ENCODE assay signal across 10 cellular contexts in the genomic region with DNA sequence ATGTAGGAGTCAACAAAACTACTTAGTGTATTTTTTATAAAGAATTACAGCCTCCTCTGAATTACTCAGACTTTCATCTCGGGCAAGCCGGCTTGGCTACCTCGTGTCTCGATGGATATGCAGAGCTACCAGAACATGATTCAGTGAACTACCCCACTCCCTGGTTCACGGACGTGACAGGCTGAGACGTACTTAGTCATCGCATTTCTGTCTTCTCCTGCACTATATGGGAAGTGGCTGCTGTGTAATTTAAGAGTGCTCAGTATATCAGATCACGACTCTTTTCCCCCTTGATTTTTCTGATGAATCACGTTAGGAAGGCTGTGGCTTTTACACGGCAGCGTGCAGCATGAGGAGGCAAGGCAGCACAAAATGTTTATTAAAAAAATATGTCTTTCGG.
A peak's percentile ranks its signal among the peaks of the same experiment; 100 is the strongest.
DNase-seq lines count a peak whose midpoint lies in the region; ATAC-seq, FAIRE-seq and TF ChIP-seq lines count a peak whose summit lies in the region.
"Had no signal": no experiment of that assay in that cellular context is flagged by ENCODE, and none has a peak within 500 bp of the region (broad histone marks: within the 10 kb centered on the region; RNA-seq: fewer than 3 reads in every experiment).

No MANE protein-coding gene starts in this region.

- POLR2A ChIA-PET in BJ (lab: Charles Lee) = no interaction called here

- H2AFZ ChIP-seq in astrocyte (ENCODE audit: low read depth, low read length) = no peak overlapping the region

- no peaks in the 10 kb centered on the region for H3K79me2 ChIP-seq in astrocyte (ENCODE audit: insufficient read depth, low read length)

- no peak overlapping the region for H3K4me3 Mint-ChIP-seq in astrocyte (ENCODE audit: unreplicated experiment)

- DNase-seq in BJ (ENCODE audit: low read depth) (peak; percentile 91), SK-N-DZ (ENCODE audit: low spot score) (peak; percentile 34), astrocyte (ENCODE audit: low read depth) (peak; percentile 99), retinal pigment epithelial cell (ENCODE audit: low read depth) (peak; percentile 81), NCI-H1048 (lab: John Stamatoyannopoulos, UW) (no peak), NAMALWA (ENCODE audit: low spot score) (no peak)
- DNase-seq: heart left ventricle, NCI-H2107 had no signal

- H3K36me3 Mint-ChIP-seq in astrocyte (ENCODE audit: low read depth, unreplicated experiment) = no peaks in the 10 kb centered on the region

- peak overlapping the region; percentile 87 for H3K27ac ChIP-seq in astrocyte (ENCODE audit: low read depth, low read length)

- H3K4me1 ChIP-seq in astrocyte (ENCODE audit: insufficient read depth, low read length) = peaks cover 25% of the 10 kb centered on the region

- peak overlapping the region; percentile 75 for H3K4me2 ChIP-seq in astrocyte (ENCODE audit: low read length)

- H4K20me1 ChIP-seq in astrocyte (ENCODE audit: insufficient read depth, low read length) = no peaks in the 10 kb centered on the region

- H3K27me3 Mint-ChIP-seq in astrocyte (ENCODE audit: low read depth, unreplicated experiment) = no peaks in the 10 kb centered on the region

- H3K27me3 ChIP-seq in BJ (ENCODE audit: control insufficient read depth, insufficient read depth, low read length) (no peaks in the 10 kb centered on the region), astrocyte (ENCODE audit: insufficient read depth, low read length) (no peaks in the 10 kb centered on the region)

- H3K27ac Mint-ChIP-seq in astrocyte (ENCODE audit: unreplicated experiment) = peak overlapping the region; percentile 97

- peaks cover 37% of the 10 kb centered on the region for H3K4me1 Mint-ChIP-seq in astrocyte (ENCODE audit: low read depth, unreplicated experiment)

- ATAC-seq in GM21526 (IDR thresholded peaks at IDR 0.05; ENCODE audit: low FRiP score, unreplicated experiment) = no peak
- ATAC-seq in GM21825 (IDR thresholded peaks at IDR 0.05; ENCODE audit: unreplicated experiment) = no peak

- no peaks in the 10 kb centered on the region for H3K9me3 ChIP-seq in astrocyte (ENCODE audit: insufficient read depth, low read depth, low read length)
- H3K9me3 ChIP-seq: heart left ventricle had no signal

- CTCF ChIA-PET in BJ (lab: Yijun Ruan, JAX) = no interaction called here

- H3K9ac ChIP-seq in astrocyte (ENCODE audit: low read length) = peak overlapping the region; percentile 75

- peaks cover 5% of the 10 kb centered on the region for H3K9me3 Mint-ChIP-seq in astrocyte (ENCODE audit: unreplicated experiment)

- H3K4me3 ChIP-seq in BJ (ENCODE audit: low read depth, low read length) (no peak overlapping the region), astrocyte (ENCODE audit: insufficient read depth, low read depth, low read length) (no peak overlapping the region), retinal pigment epithelial cell (ENCODE audit: low read length) (no peak overlapping the region)

- FAIRE-seq in astrocyte (lab: Jason Lieb, UNC) = peak; percentile 85

- TF ChIP-seq CTCF in BJ (IDR thresholded peaks at IDR 0.05; ENCODE audit: insufficient read depth, low read depth, low read length) (no peak), astrocyte (IDR thresholded peaks at IDR 0.05; ENCODE audit: insufficient read depth, low read depth, low read length) (no peak), retinal pigment epithelial cell (conservative IDR thresholded peaks at IDR 0.05; ENCODE audit: low read depth, low read length) (no peak)

- H3K36me3 ChIP-seq in BJ (ENCODE audit: control insufficient read depth, insufficient read depth, low read length) = no peaks in the 10 kb centered on the region
- H3K36me3 ChIP-seq in astrocyte (ENCODE audit: insufficient read depth, low read length) = no peaks in the 10 kb centered on the region
- H3K36me3 ChIP-seq: heart left ventricle had no signal

Comparison
In these comparisons a context has a peak if more than half of its experiments do, and no peak if none do; other contexts are left out.
1. DNase-seq: peak in BJ (single experiment), SK-N-DZ (single experiment), astrocyte (single experiment) and retinal pigment epithelial cell (single experiment); none in NCI-H1048 (single experiment) and NAMALWA (single experiment).